ENCODE assay signal across 9 cellular contexts in genomic region chr12:122099280-122099749, GRCh38. TPM values are rescaled to one million over a fixed set of nuclear protein-coding genes. Genes with fewer than 3 reads are reported as not detected.
A peak's percentile ranks its signal among the peaks of the same experiment; 100 is the strongest.
DNase-seq lines count a peak whose midpoint lies in the region; ATAC-seq, FAIRE-seq and TF ChIP-seq lines count a peak whose summit lies in the region.
"Had no signal": no experiment of that assay in that cellular context is flagged by ENCODE, and none has a peak within 500 bp of the region (broad histone marks: within the 10 kb centered on the region; RNA-seq: fewer than 3 reads in every experiment).

No MANE protein-coding gene starts in this region.

- no peaks in the 10 kb centered on the region for H4K20me1 ChIP-seq in Loucy (ENCODE audit: insufficient read depth, low read length, poor library complexity, severe bottlenecking)

- no peaks in the 10 kb centered on the region for H3K9me2 ChIP-seq in Loucy (replicated peaks; ENCODE audit: low read depth, low read length)

- no peaks in the 10 kb centered on the region for H3K9me3 ChIP-seq in CD4-positive, CD25-positive, alpha-beta regulatory T cell (ENCODE audit: control insufficient read depth in 2 of 2, low read length in 2 of 2)
- H3K9me3 ChIP-seq in Loucy (ENCODE audit: insufficient read depth, low read depth, low read length): no peaks in the 10 kb centered on the region
- no peaks in the 10 kb centered on the region for H3K9me3 ChIP-seq in pancreas

- H3K4me3 ChIP-seq in CD4-positive, CD25-positive, alpha-beta regulatory T cell (ENCODE audit: low read depth, low read length): peak overlapping the region; percentile 58
- H3K4me3 ChIP-seq in Loucy (ENCODE audit: low read length, poor library complexity, severe bottlenecking) (peak overlapping the region; percentile 36), pancreas (no peak overlapping the region)

- H3K9me3 Mint-ChIP-seq in CD4-positive, CD25-positive, alpha-beta regulatory T cell: peaks cover 0 to 1% (median 0%) of the 10 kb centered on the region in 7 donors

- H3K4me1 ChIP-seq in CD4-positive, CD25-positive, alpha-beta regulatory T cell (ENCODE audit: control insufficient read depth, insufficient read depth, low read length, poor library complexity, severe bottlenecking): peaks cover 46% of the 10 kb centered on the region
- H3K4me1 ChIP-seq in Loucy (ENCODE audit: insufficient read depth, low read length, poor library complexity, severe bottlenecking): peaks cover 25% of the 10 kb centered on the region
- H3K4me1 ChIP-seq in pancreas: peaks cover 52 to 68% (median 59%) of the 10 kb centered on the region in 3 donors

- ATAC-seq in CD4-positive, CD25-positive, alpha-beta regulatory T cell (ENCODE audit: low read depth in 2 of 2): no peak
- ATAC-seq in pancreas (no peak), HG03135 (IDR thresholded peaks at IDR 0.05; ENCODE audit: unreplicated experiment) (no peak), HG03520 (IDR thresholded peaks at IDR 0.05; ENCODE audit: unreplicated experiment) (no peak)

- intact Hi-C loops in pancreas (cut with DNase I): no loop called here

- no peaks in the 10 kb centered on the region for H3K27me3 Mint-ChIP-seq in CD4-positive, CD25-positive, alpha-beta regulatory T cell

- H3K9ac ChIP-seq in Loucy (ENCODE audit: low read depth, low read length, poor library complexity, severe bottlenecking): peak overlapping the region; percentile 49

- WGBS in pancreas, 2 donors: 92 to 93% methylated on average over 6 of the region's 6 CpGs

- H3K36me3 Mint-ChIP-seq in CD4-positive, CD25-positive, alpha-beta regulatory T cell: no peaks in the 10 kb centered on the region

- no peak for TF ChIP-seq CTCF in Loucy (conservative IDR thresholded peaks at IDR 0.05; ENCODE audit: low read length)
- TF ChIP-seq CTCF in pancreas (IDR thresholded peaks at IDR 0.05): no peak

- H3K4me3 Mint-ChIP-seq in CD4-positive, CD25-positive, alpha-beta regulatory T cell: peak overlapping the region; percentile 73 to 79 (median 76)

- peaks cover 8% of the 10 kb centered on the region; the same call in 1 of the 2 replicates for H3F3A ChIP-seq in Loucy (ENCODE audit: low read depth)

- FAIRE-seq in pancreas (lab: Jason Lieb, UNC): no peak

- peaks cover 35 to 77% (median 53%) of the 10 kb centered on the region in 4 donors for H3K4me1 Mint-ChIP-seq in CD4-positive, CD25-positive, alpha-beta regulatory T cell

- peak overlapping the region; percentile 92 to 95 (median 93) for H3K27ac Mint-ChIP-seq in CD4-positive, CD25-positive, alpha-beta regulatory T cell

- no peaks in the 10 kb centered on the region for H3K27me3 ChIP-seq in CD4-positive, CD25-positive, alpha-beta regulatory T cell (ENCODE audit: control insufficient read depth, insufficient read depth, low read length)
- H3K27me3 ChIP-seq in Loucy (ENCODE audit: insufficient read depth, low read length, poor library complexity, severe bottlenecking) (no peaks in the 10 kb centered on the region), pancreas (no peaks in the 10 kb centered on the region)

- H3K36me3 ChIP-seq in CD4-positive, CD25-positive, alpha-beta regulatory T cell (ENCODE audit: control insufficient read depth, insufficient read depth, low read length): no peaks in the 10 kb centered on the region
- H3K36me3 ChIP-seq in Loucy (ENCODE audit: insufficient read depth, low read length) (no peaks in the 10 kb centered on the region), pancreas (no peaks in the 10 kb centered on the region)

- no peak overlapping the region for H2AFZ ChIP-seq in Loucy (ENCODE audit: low read length)

- no peak for DNase-seq in CD4-positive, CD25-positive, alpha-beta regulatory T cell
- DNase-seq in ecto neural progenitor cell (ENCODE audit: low spot score): peak; percentile 40
- DNase-seq in pancreas: peak in 2 of 6 donors; percentile 55 to 73
- DNase-seq in NCI-H2196 treated with DMSO at 0.1 percent for 48 hours (lab: John Stamatoyannopoulos, UW; ENCODE audit: unreplicated experiment): no peak
- DNase-seq in NCI-H524 (lab: John Stamatoyannopoulos, UW): no peak
- DNase-seq: dermis blood vessel endothelial cell had no signal

- peak overlapping the region; percentile 46 for H3K4me2 ChIP-seq in Loucy (ENCODE audit: low read depth, low read length, poor library complexity, severe bottlenecking)

- H3K27ac ChIP-seq in CD4-positive, CD25-positive, alpha-beta regulatory T cell (ENCODE audit: insufficient read depth, low read length, poor library complexity, severe bottlenecking): peak overlapping the region; percentile 63
- H3K27ac ChIP-seq in pancreas: peak overlapping the region; percentile 80 to 94 (median 90)

- H3K79me2 ChIP-seq in Loucy (ENCODE audit: insufficient read depth, low read length): peaks cover 73% of the 10 kb centered on the region

RNA-seq across cellular contexts. Expression of gene MLXIP, which starts 20.8 kb away (rescaled TPM):
- total RNA-seq in CD4-positive, CD25-positive, alpha-beta regulatory T cell: 83.2 TPM
- polyA plus RNA-seq in CD4-positive, CD25-positive, alpha-beta regulatory T cell: 1 to 10 TPM; 5.0 to 7.9 (median 7.8) TPM
- total RNA-seq in pancreas: 10 to 100 TPM; 44.0 to 78.0 (median 55.5) TPM
- 10 to 100 TPM; 35.4 to 90.1 TPM for polyA plus RNA-seq in pancreas

Comparison
In these comparisons a context has a peak if more than half of its experiments do, and no peak if none do; other contexts are left out.
1. H3K4me3 ChIP-seq: peak in CD4-positive, CD25-positive, alpha-beta regulatory T cell (single experiment) and Loucy (single experiment); none in pancreas (0 of 4).